Comparison of ENCODE assay signal across 27 cellular contexts in genomic region chr1:248695451-248696132, GRCh38. TPM values are rescaled to one million over a fixed set of nuclear protein-coding genes. Genes with fewer than 3 reads are reported as not detected.
DNase-seq lines count a peak whose midpoint lies in the region; ATAC-seq and TF ChIP-seq lines count a peak whose summit lies in the region.
"Had no signal": no experiment of that assay in that cellular context is flagged by ENCODE, and none has a peak within 500 bp of the region (broad histone marks: within the 10 kb centered on the region; RNA-seq: fewer than 3 reads in every experiment).

No MANE protein-coding gene starts in this region.

- no peaks in the 10 kb centered on the region for H3K4me1 Mint-ChIP-seq in effector memory CD8-positive, alpha-beta T cell (ENCODE audit: low read depth in 2 of 2)
- H3K4me1 Mint-ChIP-seq: CD4-positive, alpha-beta memory T cell had no signal

- H3K9ac ChIP-seq in Karpas-422 (ENCODE audit: low read length): no peak overlapping the region

- DNase-seq in GM04503 (ENCODE audit: low read depth) (peak; percentile 5), fibroblast of peridontal ligament (ENCODE audit: extremely low read depth) (peak; percentile 0), upper lobe of left lung (no peak), WERI-Rb-1 (no peak), Karpas-422 (no peak), vagina (ENCODE audit: extremely low spot score in 2 of 2) (no peak)
- no peak for DNase-seq in effector memory CD8-positive, alpha-beta T cell
- DNase-seq: activated CD4-positive, alpha-beta T cell treated with anti-CD3 and anti-CD28 coated beads for 4 hours; activated T-cell treated with anti-CD3 and anti-CD28 coated beads, Interleukin-2, amount 50 U/mL, for 24 hours; CD4-positive, alpha-beta memory T cell; cortex of kidney; heart right ventricle; mesendoderm; NCI-H1436 treated with DMSO at 0.1 percent for 48 hours; NCI-H510A treated with DMSO at 0.1 percent for 48 hours; stimulated activated CD4-positive, alpha-beta T cell treated with anti-CD3 and anti-CD28 coated beads, Interleukin-4, amount 100 ng/mL, for 1 hour; stimulated activated naive B cell treated with anti-CD40 and anti-IgM and Interleukin-4, amounts not matched to agents 10 μg/mL and 1 μg/mL and 100 μg/mL, for 72 hours had no signal

- no peak for TF ChIP-seq POLR2A in upper lobe of left lung (IDR thresholded peaks at IDR 0.05)
- no peak for TF ChIP-seq POLR2A in vagina (IDR thresholded peaks at IDR 0.05)

- H3K27ac ChIP-seq in upper lobe of left lung (peak overlapping the region in 1 of 4 donors; percentile 13), WERI-Rb-1 (no peak overlapping the region), Karpas-422 (ENCODE audit: low read length) (no peak overlapping the region), vagina (no peak overlapping the region)
- H3K27ac ChIP-seq: adrenal gland, heart right ventricle, PC-9, SJSA1, testis had no signal

- H2AFZ ChIP-seq in Karpas-422 (ENCODE audit: low read length): no peak overlapping the region
- H2AFZ ChIP-seq: PC-9 had no signal

- H3K79me2 ChIP-seq in Karpas-422 (ENCODE audit: low read length): no peaks in the 10 kb centered on the region

- H3K9me2 ChIP-seq in Karpas-422 (replicated peaks; ENCODE audit: insufficient read depth, low read length): no peaks in the 10 kb centered on the region

- no peaks in the 10 kb centered on the region for H3K36me3 Mint-ChIP-seq in effector memory CD8-positive, alpha-beta T cell (ENCODE audit: insufficient read depth)
- H3K36me3 Mint-ChIP-seq: CD4-positive, alpha-beta memory T cell; IgD-negative memory B cell had no signal

- WGBS in upper lobe of left lung, 2 donors: 88 to 89% methylated on average over 13 of the region's 13 CpGs

- H3K4me2 ChIP-seq in Karpas-422 (ENCODE audit: low read depth, low read length, poor library complexity, severe bottlenecking): no peak overlapping the region
- H3K4me2 ChIP-seq: PC-9 had no signal

- H3K27ac Mint-ChIP-seq in effector memory CD8-positive, alpha-beta T cell: no peak overlapping the region
- H3K27ac Mint-ChIP-seq: activated T-cell treated with anti-CD3 and anti-CD28 coated beads, Interleukin-2, amount 50 U/mL, for 24 hours; CD4-positive, alpha-beta memory T cell; IgD-negative memory B cell; stimulated activated naive B cell treated with anti-CD40 and anti-IgM and Interleukin-4, amounts not matched to agents 10 μg/mL and 1 μg/mL and 100 μg/mL, for 72 hours had no signal

- no peaks in the 10 kb centered on the region for H3K4me1 ChIP-seq in upper lobe of left lung
- H3K4me1 ChIP-seq in Karpas-422 (ENCODE audit: low read length): peaks cover 13% of the 10 kb centered on the region
- no peaks in the 10 kb centered on the region for H3K4me1 ChIP-seq in vagina
- H3K4me1 ChIP-seq: adrenal gland, heart right ventricle, SJSA1, testis had no signal

- intact Hi-C loops in vagina (cut with DNase I): no loop called here

- H3K9me3 ChIP-seq in upper lobe of left lung (no peaks in the 10 kb centered on the region), WERI-Rb-1 (ENCODE audit: severe bottlenecking) (peaks cover 10% of the 10 kb centered on the region), Karpas-422 (ENCODE audit: low read length) (no peaks in the 10 kb centered on the region), vagina (no peaks in the 10 kb centered on the region)
- H3K9me3 ChIP-seq: adrenal gland, testis had no signal

- no peak for TF ChIP-seq EP300 in upper lobe of left lung (IDR thresholded peaks at IDR 0.05)

- no peaks in the 10 kb centered on the region for H3K36me3 ChIP-seq in upper lobe of left lung
- H3K36me3 ChIP-seq in WERI-Rb-1: no peaks in the 10 kb centered on the region
- H3K36me3 ChIP-seq in Karpas-422 (ENCODE audit: insufficient read depth, low read length): no peaks in the 10 kb centered on the region
- H3K36me3 ChIP-seq in vagina: no peaks in the 10 kb centered on the region
- H3K36me3 ChIP-seq: adrenal gland, heart right ventricle, SJSA1 had no signal

- H3K4me3 ChIP-seq in upper lobe of left lung (no peak overlapping the region), WERI-Rb-1 (ENCODE audit: low read depth, low read length) (no peak overlapping the region), Karpas-422 (ENCODE audit: low read length) (no peak overlapping the region), vagina (no peak overlapping the region)
- H3K4me3 ChIP-seq: adrenal gland, heart right ventricle, PC-9, SJSA1, testis had no signal

- H3K4me3 Mint-ChIP-seq in effector memory CD8-positive, alpha-beta T cell: no peak overlapping the region
- H3K4me3 Mint-ChIP-seq: activated T-cell treated with anti-CD3 and anti-CD28 coated beads, Interleukin-2, amount 50 U/mL, for 24 hours; CD4-positive, alpha-beta memory T cell; IgD-negative memory B cell; stimulated activated naive B cell treated with anti-CD40 and anti-IgM and Interleukin-4, amounts not matched to agents 10 μg/mL and 1 μg/mL and 100 μg/mL, for 72 hours had no signal

- ATAC-seq in SK-N-SH treated with all-trans-retinoic acid at 6 μM for 48 hours: peak; percentile 58
- peak; percentile 11 to 56 for ATAC-seq in upper lobe of left lung (ENCODE audit: low FRiP score in 2 of 2)
- ATAC-seq in effector memory CD8-positive, alpha-beta T cell (replicated peaks): no peak

- no peaks in the 10 kb centered on the region for H4K20me1 ChIP-seq in Karpas-422 (ENCODE audit: insufficient read depth, low read depth, low read length)

- H3K27me3 ChIP-seq in upper lobe of left lung (no peaks in the 10 kb centered on the region), WERI-Rb-1 (ENCODE audit: insufficient read depth, low read depth, severe bottlenecking) (peaks cover 97% of the 10 kb centered on the region), Karpas-422 (ENCODE audit: low read length) (no peaks in the 10 kb centered on the region), vagina (no peaks in the 10 kb centered on the region)
- H3K27me3 ChIP-seq: adrenal gland, SJSA1, testis had no signal

- H3K9me3 Mint-ChIP-seq in effector memory CD8-positive, alpha-beta T cell: peaks cover 6 to 7% of the 10 kb centered on the region in 2 donors

- no peak for TF ChIP-seq CTCF in upper lobe of left lung (IDR thresholded peaks at IDR 0.05)
- no peak for TF ChIP-seq CTCF in WERI-Rb-1 (IDR thresholded peaks at IDR 0.05; ENCODE audit: low read depth, low read length)
- TF ChIP-seq CTCF in vagina (IDR thresholded peaks at IDR 0.05): no peak

- H3K27me3 Mint-ChIP-seq in effector memory CD8-positive, alpha-beta T cell: peaks cover 30 to 55% of the 10 kb centered on the region in 2 donors

TF ChIP-seq in SK-N-SH treated with all-trans-retinoic acid at 6 μM for 48 hours, 23 proteins besides CTCF, POLR2A, EP300 and RAD21:
- TF ChIP-seq ISL1 (CRISPR knock-in tag; IDR thresholded peaks at IDR 0.05): no peak
- TF ChIP-seq CSDC2 (CRISPR knock-in tag; IDR thresholded peaks at IDR 0.05): no peak
- no peak for TF ChIP-seq ZC3H10 (CRISPR knock-in tag; IDR thresholded peaks at IDR 0.05)

RNA-seq across cellular contexts. Expression of gene OR14I1, which starts 7.0 kb away (rescaled TPM):
- total RNA-seq in upper lobe of left lung (not detected), vagina (not detected)
- total RNA-seq in Karpas-422 (2014; rRNA removed; shearing (Covaris generic); ENCODE audit: low replicate concordance): not detected in 2 replicates
- total RNA-seq: activated CD8-positive, alpha-beta memory T cell treated with anti-CD3 and anti-CD28 coated beads for 36 hours; adrenal gland; CD4-positive, alpha-beta memory T cell; G401; heart right ventricle; myocyte; PC-9; SJSA1; T-helper 1 cell treated with Interleukin-12 subunit alpha and Interleukin-12 subunit beta and Interleukin-4 antibody, amounts not matched to agents 30 ng/mL and 1 ng/mL, for 36 hours had no signal

RNA-seq across cellular contexts. Expression of gene OR2T27, which starts 40.3 kb away (rescaled TPM):
- not detected for total RNA-seq in upper lobe of left lung
- not detected in 2 replicates for total RNA-seq in Karpas-422 (2014; rRNA removed; shearing (Covaris generic); ENCODE audit: low replicate concordance)
- not detected for total RNA-seq in vagina
- total RNA-seq: activated CD8-positive, alpha-beta memory T cell treated with anti-CD3 and anti-CD28 coated beads for 36 hours; adrenal gland; CD4-positive, alpha-beta memory T cell; G401; heart right ventricle; myocyte; PC-9; SJSA1; T-helper 1 cell treated with Interleukin-12 subunit alpha and Interleukin-12 subunit beta and Interleukin-4 antibody, amounts not matched to agents 30 ng/mL and 1 ng/mL, for 36 hours; testis had no signal

RNA-seq across cellular contexts. Expression of gene OR2T35, which starts 50.5 kb away (rescaled TPM):
- not detected for total RNA-seq in upper lobe of left lung
- not detected in 2 replicates for total RNA-seq in Karpas-422 (2014; rRNA removed; shearing (Covaris generic); ENCODE audit: low replicate concordance)
- not detected for total RNA-seq in vagina
- total RNA-seq: activated CD8-positive, alpha-beta memory T cell treated with anti-CD3 and anti-CD28 coated beads for 36 hours; adrenal gland; CD4-positive, alpha-beta memory T cell; G401; heart right ventricle; myocyte; PC-9; SJSA1; T-helper 1 cell treated with Interleukin-12 subunit alpha and Interleukin-12 subunit beta and Interleukin-4 antibody, amounts not matched to agents 30 ng/mL and 1 ng/mL, for 36 hours; testis had no signal

RNA-seq across cellular contexts. Expression of gene LYPD8, which starts 60.0 kb away (rescaled TPM):
- total RNA-seq in upper lobe of left lung (not detected), vagina (not detected)
- not detected in 2 replicates for total RNA-seq in Karpas-422 (2014; rRNA removed; shearing (Covaris generic); ENCODE audit: low replicate concordance)
- total RNA-seq: activated CD8-positive, alpha-beta memory T cell treated with anti-CD3 and anti-CD28 coated beads for 36 hours; adrenal gland; CD4-positive, alpha-beta memory T cell; G401; heart right ventricle; myocyte; SJSA1; T-helper 1 cell treated with Interleukin-12 subunit alpha and Interleukin-12 subunit beta and Interleukin-4 antibody, amounts not matched to agents 30 ng/mL and 1 ng/mL, for 36 hours had no signal

Comparison
In these comparisons a context has a peak if more than half of its experiments do, and no peak if none do; other contexts are left out.
1. DNase-seq: peak in GM04503 (single experiment) and fibroblast of peridontal ligament (single experiment); none in upper lobe of left lung (0 of 2), WERI-Rb-1 (single experiment), Karpas-422 (single experiment), vagina (0 of 2) and effector memory CD8-positive, alpha-beta T cell (0 of 3).